In the genomic region with DNA sequence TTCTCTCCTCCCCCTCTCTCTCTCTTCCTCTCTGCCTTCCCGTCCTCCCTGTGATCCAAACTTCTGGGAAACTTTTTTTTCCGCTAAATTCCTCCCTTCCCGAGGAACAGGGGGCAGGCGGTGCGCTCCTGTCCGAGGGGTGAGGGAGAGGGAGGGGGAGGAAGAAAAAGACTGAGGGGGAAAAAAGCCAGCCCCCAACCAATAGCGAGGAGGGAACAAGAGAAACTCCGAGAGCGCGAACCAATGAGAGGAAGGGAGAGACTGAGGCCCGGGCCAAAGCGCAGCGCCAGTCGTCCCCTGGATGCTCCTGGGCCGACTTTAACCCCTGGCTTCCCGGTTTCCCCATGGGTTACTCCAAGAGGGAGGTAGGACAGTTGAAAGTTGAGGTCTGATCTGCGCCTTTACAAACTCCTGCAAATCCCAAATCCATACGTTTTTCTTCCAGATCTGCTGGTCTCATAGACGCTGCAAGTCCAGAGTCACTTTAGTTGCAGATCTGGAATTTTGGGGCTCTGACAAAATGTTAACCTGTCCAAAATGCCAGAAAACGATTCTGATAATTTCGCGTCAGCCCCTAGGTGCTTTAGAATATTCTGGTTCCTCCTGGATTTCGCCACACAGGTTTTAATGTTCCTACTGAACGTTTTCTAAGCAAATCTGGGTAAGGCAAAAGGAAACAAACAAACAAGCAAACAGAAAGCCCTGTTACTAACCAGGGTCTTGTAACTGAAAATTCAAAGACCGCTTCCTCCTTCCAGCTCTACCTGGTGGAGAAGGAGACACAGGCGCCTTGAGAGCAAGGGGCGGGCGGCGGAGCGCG, we compare ENCODE assay signal across 9 cellular contexts. TPM values are rescaled to one million over a fixed set of nuclear protein-coding genes. Genes with fewer than 3 reads are reported as not detected.
DNase-seq lines count a peak whose midpoint lies in the region; ATAC-seq and TF ChIP-seq lines count a peak whose summit lies in the region.
"Had no signal": no experiment of that assay in that cellular context is flagged by ENCODE, and none has a peak within 500 bp of the region (broad histone marks: within the 10 kb centered on the region; RNA-seq: fewer than 3 reads in every experiment).

A gene (minus strand): TSS at position 158 of the 820 bp plus-strand sequence. CDS start 548 bp downstream, outside the sequence.

- intact Hi-C loops in vagina (cut with DNase I), result no loop called here

- peaks cover 10% of the 10 kb centered on the region for H3K9me3 Mint-ChIP-seq in activated naive CD4-positive, alpha-beta T cell treated with anti-CD3 and anti-CD28 coated beads, Interleukin-2, amount 50 U/mL, for 24 hours
- peaks cover 3 to 12% of the 10 kb centered on the region in 2 donors for H3K9me3 Mint-ChIP-seq in activated naive CD4-positive, alpha-beta T cell treated with anti-CD3 and anti-CD28 coated beads, Interleukin-2, amount 50 U/mL, for 72 hours
- H3K9me3 Mint-ChIP-seq in endothelial cell (ENCODE audit: unreplicated experiment), result no peaks in the 10 kb centered on the region
- peaks cover 0 to 55% (median 28%) of the 10 kb centered on the region in 7 donors for H3K9me3 Mint-ChIP-seq in naive B cell

- TF ChIP-seq CTCF in endothelial cell (IDR thresholded peaks at IDR 0.05; ENCODE audit: unreplicated experiment) (no peak), vagina (IDR thresholded peaks at IDR 0.05) (no peak)

- H3K36me3 Mint-ChIP-seq in activated naive CD4-positive, alpha-beta T cell treated with anti-CD3 and anti-CD28 coated beads, Interleukin-2, amount 50 U/mL, for 24 hours, result peaks cover 4% of the 10 kb centered on the region
- H3K36me3 Mint-ChIP-seq in activated naive CD4-positive, alpha-beta T cell treated with anti-CD3 and anti-CD28 coated beads, Interleukin-2, amount 50 U/mL, for 72 hours, result peaks cover 62% of the 10 kb centered on the region in 2 donors
- H3K36me3 Mint-ChIP-seq in endothelial cell (ENCODE audit: low read depth, unreplicated experiment), result peaks cover 36% of the 10 kb centered on the region
- peaks cover 13 to 47% of the 10 kb centered on the region in 2 donors for H3K36me3 Mint-ChIP-seq in naive B cell

- peaks cover 72% of the 10 kb centered on the region for H3K27me3 Mint-ChIP-seq in activated naive CD4-positive, alpha-beta T cell treated with anti-CD3 and anti-CD28 coated beads, Interleukin-2, amount 50 U/mL, for 24 hours
- H3K27me3 Mint-ChIP-seq in endothelial cell (ENCODE audit: unreplicated experiment), result peaks cover 44% of the 10 kb centered on the region
- H3K27me3 Mint-ChIP-seq in naive B cell, result peaks cover 81 to 96% (median 94%) of the 10 kb centered on the region in 3 donors

- H3K4me1 ChIP-seq in vagina, result peaks cover 35% of the 10 kb centered on the region

- H3K9me3 ChIP-seq in vagina, result no peaks in the 10 kb centered on the region

- peak within 1 kb of the TSS; percentile 39 for H3K4me3 Mint-ChIP-seq in activated naive CD4-positive, alpha-beta T cell treated with anti-CD3 and anti-CD28 coated beads, Interleukin-2, amount 50 U/mL, for 24 hours
- H3K4me3 Mint-ChIP-seq in endothelial cell (ENCODE audit: unreplicated experiment) (peak within 1 kb of the TSS; percentile 99), naive B cell (peak within 1 kb of the TSS; percentile 56 to 83 (median 72))

- no peak for TF ChIP-seq POLR2A in vagina (IDR thresholded peaks at IDR 0.05)

- DNase-seq in activated naive CD4-positive, alpha-beta T cell treated with anti-CD3 and anti-CD28 coated beads, Interleukin-2, amount 50 U/mL, for 72 hours (ENCODE audit: low spot score in 2 of 2), result no peak
- peak; percentile 50 for DNase-seq in endothelial cell (ENCODE audit: low spot score)
- no peak for DNase-seq in naive B cell
- peak in 1 of 2 donors; percentile 71 for DNase-seq in vagina (ENCODE audit: extremely low spot score in 2 of 2)
- no peak for DNase-seq in RKO (ENCODE audit: low spot score)
- DNase-seq in NCI-H1436 (lab: John Stamatoyannopoulos, UW), result no peak
- DNase-seq: NCI-H187 had no signal

- H3K27ac Mint-ChIP-seq in activated naive CD4-positive, alpha-beta T cell treated with anti-CD3 and anti-CD28 coated beads, Interleukin-2, amount 50 U/mL, for 24 hours, result no peak within 1 kb of the TSS
- peak within 1 kb of the TSS in 1 of 2 donors; percentile 86 for H3K27ac Mint-ChIP-seq in activated naive CD4-positive, alpha-beta T cell treated with anti-CD3 and anti-CD28 coated beads, Interleukin-2, amount 50 U/mL, for 72 hours
- peak within 1 kb of the TSS; percentile 99 for H3K27ac Mint-ChIP-seq in endothelial cell (ENCODE audit: unreplicated experiment)
- H3K27ac Mint-ChIP-seq in naive B cell, result peak within 1 kb of the TSS in 4 of 6 donors; percentile 76 to 92 (median 85)

- H3K27me3 ChIP-seq in vagina, result peaks cover 41% of the 10 kb centered on the region

- peak within 1 kb of the TSS; percentile 24 to 42 for H3K4me3 ChIP-seq in vagina

- no peak for ATAC-seq in activated naive CD4-positive, alpha-beta T cell treated with anti-CD3 and anti-CD28 coated beads, Interleukin-2, amount 50 U/mL, for 72 hours
- no peak for ATAC-seq in naive B cell (ENCODE audit: low read depth in 2 of 2)
- no peak for ATAC-seq in HG02571 (IDR thresholded peaks at IDR 0.05; ENCODE audit: unreplicated experiment)

- H3K4me1 Mint-ChIP-seq in activated naive CD4-positive, alpha-beta T cell treated with anti-CD3 and anti-CD28 coated beads, Interleukin-2, amount 50 U/mL, for 24 hours, result peaks cover 25% of the 10 kb centered on the region
- peaks cover 73% of the 10 kb centered on the region for H3K4me1 Mint-ChIP-seq in endothelial cell (ENCODE audit: unreplicated experiment)
- peaks cover 19 to 52% (median 52%) of the 10 kb centered on the region in 3 donors for H3K4me1 Mint-ChIP-seq in naive B cell

- no peaks in the 10 kb centered on the region for H3K36me3 ChIP-seq in vagina

- H3K27ac ChIP-seq in vagina, result no peak within 1 kb of the TSS

RNA-seq across cellular contexts. Expression of the gene that starts here (rescaled TPM):
- not detected for total RNA-seq in activated naive CD4-positive, alpha-beta T cell treated with anti-CD3 and anti-CD28 coated beads, Interleukin-2, amount 50 U/mL, for 72 hours
- total RNA-seq in endothelial cell (ENCODE audit: unreplicated experiment), result 38.0 TPM
- not detected for polyA plus RNA-seq in naive B cell (ENCODE audit: low read depth in 6 of 6)
- 0.98 TPM for total RNA-seq in vagina

Comparison
In these comparisons a context has a peak if more than half of its experiments do, and no peak if none do; other contexts are left out.
1. RNA of the gene that starts here (total RNA-seq): 38.0 TPM in endothelial cell (single experiment); 0.98 TPM in vagina (single experiment) and not detected in activated naive CD4-positive, alpha-beta T cell treated with anti-CD3 and anti-CD28 coated beads, Interleukin-2, amount 50 U/mL, for 72 hours; every median in the first group is over 10 times any median in the second.
2. H3K4me3 Mint-ChIP-seq: peak in every context shown above with its lines; median percentile 99 in endothelial cell; 72 in naive B cell; 39 in activated naive CD4-positive, alpha-beta T cell treated with anti-CD3 and anti-CD28 coated beads, Interleukin-2, amount 50 U/mL, for 24 hours.